Comparison of ENCODE assay signal across 9 cellular contexts in genomic region chr6:8904754-8905153, GRCh38.
A peak's percentile ranks its signal among the peaks of the same experiment; 100 is the strongest.
DNase-seq lines count a peak whose midpoint lies in the region; TF ChIP-seq lines count a peak whose summit lies in the region.
"Had no signal": no experiment of that assay in that cellular context is flagged by ENCODE, and none has a peak within 500 bp of the region (broad histone marks: within the 10 kb centered on the region; RNA-seq: fewer than 3 reads in every experiment).

No MANE protein-coding gene starts in this region.

- in situ Hi-C loops in HAP-1 (cut with MboI; ENCODE audit: low sequenced_read_pairs) = no loop called here

- H3K36me3 ChIP-seq in HAP-1 (replicated peaks) = no peaks in the 10 kb centered on the region

- peaks cover 6% of the 10 kb centered on the region for H3K9me3 Mint-ChIP-seq in activated T-cell treated with anti-CD3 and anti-CD28 coated beads, Interleukin-2, amount 50 U/mL, for 24 hours

- H3K4me1 ChIP-seq in HAP-1 = no peaks in the 10 kb centered on the region

- peaks cover 3% of the 10 kb centered on the region for H3K27me3 Mint-ChIP-seq in activated T-cell treated with anti-CD3 and anti-CD28 coated beads, Interleukin-2, amount 50 U/mL, for 24 hours

- H3K4me3 ChIP-seq in GM12875 (ENCODE audit: low read depth, low read length) (no peak overlapping the region), HAP-1 (no peak overlapping the region)

- no peaks in the 10 kb centered on the region for H3K9me3 ChIP-seq in HAP-1

- DNase-seq in HAP-1 (ENCODE audit: low spot score in 2 of 2) (peak; percentile 12 to 37), NCI-H69 (lab: John Stamatoyannopoulos, UW) (peak; percentile 42), iPS DF 4.7 (ENCODE audit: extremely low read depth, low spot score) (peak; percentile 28), NCI-H187 (lab: John Stamatoyannopoulos, UW) (no peak), NCI-H2029 treated with DMSO at 0.1 percent for 48 hours (lab: John Stamatoyannopoulos, UW) (no peak), HCEC 1CT (no peak)
- no peak for DNase-seq in activated T-cell treated with anti-CD3 and anti-CD28 coated beads, Interleukin-2, amount 50 U/mL, for 24 hours
- DNase-seq: posterior cingulate gyrus had no signal

- no peaks in the 10 kb centered on the region for H3K27me3 ChIP-seq in HAP-1 (ENCODE audit: low read depth)

- H3K4me3 Mint-ChIP-seq in activated T-cell treated with anti-CD3 and anti-CD28 coated beads, Interleukin-2, amount 50 U/mL, for 24 hours = no peak overlapping the region

- TF ChIP-seq CTCF in GM12875 (IDR thresholded peaks at IDR 0.05; ENCODE audit: borderline replicate concordance, insufficient read depth, low read depth, low read length) = peak; percentile 69; the same call in 1 of the 2 replicates

- no peaks in the 10 kb centered on the region for H3K4me1 Mint-ChIP-seq in activated T-cell treated with anti-CD3 and anti-CD28 coated beads, Interleukin-2, amount 50 U/mL, for 24 hours (ENCODE audit: low read depth)

- no peak overlapping the region for H3K27ac Mint-ChIP-seq in activated T-cell treated with anti-CD3 and anti-CD28 coated beads, Interleukin-2, amount 50 U/mL, for 24 hours

- H3K36me3 Mint-ChIP-seq in activated T-cell treated with anti-CD3 and anti-CD28 coated beads, Interleukin-2, amount 50 U/mL, for 24 hours (ENCODE audit: low read depth) = no peaks in the 10 kb centered on the region

Comparison
In these comparisons a context has a peak if more than half of its experiments do, and no peak if none do; other contexts are left out.
1. DNase-seq: peak in HAP-1 (2 of 2), NCI-H69 (single experiment) and iPS DF 4.7 (single experiment); none in activated T-cell treated with anti-CD3 and anti-CD28 coated beads, Interleukin-2, amount 50 U/mL, for 24 hours (single experiment), NCI-H187 (0 of 2), NCI-H2029 treated with DMSO at 0.1 percent for 48 hours (single experiment) and HCEC 1CT (single experiment).